In genomic region chr3:67635806-67636205, GRCh38 we compare ENCODE assay signal across 18 cellular contexts. TPM values are rescaled to one million over a fixed set of nuclear protein-coding genes. Genes with fewer than 3 reads are reported as not detected.
DNase-seq lines count a peak whose midpoint lies in the region; ATAC-seq, FAIRE-seq and TF ChIP-seq lines count a peak whose summit lies in the region.
"Had no signal": no experiment of that assay in that cellular context is flagged by ENCODE, and none has a peak within 500 bp of the region (broad histone marks: within the 10 kb centered on the region; RNA-seq: fewer than 3 reads in every experiment).

No MANE protein-coding gene starts in this region.

- H3K14ac ChIP-seq in H9 (ENCODE audit: insufficient read depth, low read length): no peak overlapping the region

- H3K27ac Mint-ChIP-seq in H9: peak overlapping the region; percentile 45 to 91 (median 69); a peak in 4 of 7 replicates
- H3K27ac Mint-ChIP-seq in astrocyte (ENCODE audit: unreplicated experiment): peak overlapping the region; percentile 95
- H3K27ac Mint-ChIP-seq in memory B cell: peak overlapping the region; percentile 12
- H3K27ac Mint-ChIP-seq: natural killer cell treated with Interleukin-12 subunit alpha and Interleukin-12 subunit beta and Interleukin-15 and Interleukin-18, amount 100 ng/mL, for 72 hours had no signal

- no peak overlapping the region for H2BK12ac ChIP-seq in H9 (ENCODE audit: insufficient read length, low read depth, low read length)

- peak; percentile 24 for DNase-seq in AG10803 (ENCODE audit: low read depth)
- DNase-seq in H9: no peak
- DNase-seq in astrocyte (ENCODE audit: low read depth): peak; percentile 33
- no peak for DNase-seq in memory B cell (ENCODE audit: low spot score in 2 of 2)
- DNase-seq in DMS 273 (lab: John Stamatoyannopoulos, UW; ENCODE audit: unreplicated experiment): no peak
- DNase-seq in GM19239 (ENCODE audit: insufficient read length, low spot score): no peak
- no peak for DNase-seq in HepG2 (ENCODE audit: low spot score)
- DNase-seq in COLO668 (lab: John Stamatoyannopoulos, UW; ENCODE audit: unreplicated experiment): no peak
- DNase-seq: activated gamma-delta T cell; CD8-positive, alpha-beta memory T cell; cortex of kidney; foreskin melanocyte; GF-D8; NCI-H1417; right lobe of liver; substantia nigra; T-helper 2 cell had no signal

- ATAC-seq in memory B cell (ENCODE audit: low read depth) (no peak), HepG2 (no peak)

- H4K20me1 ChIP-seq in H9 (ENCODE audit: control insufficient read depth, insufficient read depth, insufficient read length): no peaks in the 10 kb centered on the region
- H4K20me1 ChIP-seq in astrocyte (ENCODE audit: insufficient read depth, low read length): peaks cover 10% of the 10 kb centered on the region
- no peaks in the 10 kb centered on the region for H4K20me1 ChIP-seq in HepG2 (ENCODE audit: insufficient read depth, low read length)

- no peak for TF ChIP-seq POLR2A in HepG2 (IDR thresholded peaks at IDR 0.05; ENCODE audit: insufficient read depth in 1 of 2, low read depth in 2 of 2, low read length in 2 of 2)

- H3K4me3 ChIP-seq in AG10803 (ENCODE audit: low read length): no peak overlapping the region
- peak overlapping the region; percentile 2 for H3K4me3 ChIP-seq in astrocyte (ENCODE audit: insufficient read depth, low read depth, low read length)
- no peak overlapping the region for H3K4me3 ChIP-seq in HepG2 (replicated peaks in 1 of 3; ENCODE audit: insufficient read depth in 1 of 3, low read depth in 2 of 3, low read length in 3 of 3)
- H3K4me3 ChIP-seq: right lobe of liver had no signal

- TF ChIP-seq CTCF in AG10803 (conservative IDR thresholded peaks at IDR 0.05; ENCODE audit: low read length) (no peak), H9 (conservative IDR thresholded peaks at IDR 0.05) (no peak), astrocyte (IDR thresholded peaks at IDR 0.05; ENCODE audit: insufficient read depth, low read depth, low read length) (no peak), HepG2 (CRISPR knock-in tag; IDR thresholded peaks at IDR 0.05) (no peak)

- H2AK5ac ChIP-seq in H9 (ENCODE audit: insufficient read length, low read length): no peak overlapping the region

- H2AFZ ChIP-seq in H9 (ENCODE audit: low read length): no peak overlapping the region
- H2AFZ ChIP-seq in astrocyte (ENCODE audit: low read depth, low read length): no peak overlapping the region
- no peak overlapping the region for H2AFZ ChIP-seq in HepG2 (ENCODE audit: low read length)

- no peak overlapping the region for H2BK120ac ChIP-seq in H9 (ENCODE audit: low read depth, low read length, poor library complexity, severe bottlenecking)

- H3K79me2 ChIP-seq in H9 (ENCODE audit: insufficient read depth, low read length) (no peaks in the 10 kb centered on the region), astrocyte (ENCODE audit: insufficient read depth, low read length) (peaks cover 63% of the 10 kb centered on the region), HepG2 (ENCODE audit: insufficient read depth, low read length) (peaks cover 15% of the 10 kb centered on the region)

- no peak overlapping the region for H3K4ac ChIP-seq in H9 (ENCODE audit: low read depth, low read length)

- H3K36me3 Mint-ChIP-seq in H9 (ENCODE audit: insufficient read depth in 1 of 3, low read depth in 3 of 3) (peaks cover 0 to 6% (median 0%) of the 10 kb centered on the region in 3 experiments; a peak in 3 of 7 replicates), astrocyte (ENCODE audit: low read depth, unreplicated experiment) (no peaks in the 10 kb centered on the region), memory B cell (peaks cover 31% of the 10 kb centered on the region)

- H4K91ac ChIP-seq in H9 (ENCODE audit: insufficient read length, low read depth, low read length): no peak overlapping the region

- H3K4me2 ChIP-seq in H9 (ENCODE audit: insufficient read depth, insufficient read length, low read length): no peak overlapping the region
- H3K4me2 ChIP-seq in astrocyte (ENCODE audit: low read length): peak overlapping the region; percentile 68
- no peak overlapping the region for H3K4me2 ChIP-seq in HepG2 (ENCODE audit: low read depth, low read length)

- no TSS peak for BruUV-seq in HepG2 (replicated peaks; lab: Mats Ljungman, UMichigan)

- H3T11ph ChIP-seq in H9 (ENCODE audit: low read length): no peak overlapping the region

- no CpG with 5 or more reads among the region's 2 CpGs for WGBS in H9 (ENCODE audit: extremely low coverage, insufficient read length, low lambda C conversion rate)
- WGBS in HepG2 (ENCODE audit: low lambda C conversion rate): 98% methylated on average over 2 of the region's 2 CpGs

- H3K56ac ChIP-seq in H9 (ENCODE audit: insufficient read length, low read depth, low read length): no peak overlapping the region

- no peak overlapping the region for H4K8ac ChIP-seq in H9 (replicated peaks; ENCODE audit: insufficient read length, low read depth, low read length)

- H3K4me1 ChIP-seq in H9 (ENCODE audit: insufficient read depth, low read length) (peaks cover 3% of the 10 kb centered on the region), astrocyte (ENCODE audit: insufficient read depth, low read length) (peaks cover 24% of the 10 kb centered on the region), HepG2 (ENCODE audit: insufficient read depth, low read length) (no peaks in the 10 kb centered on the region)

- H3K9me3 ChIP-seq in H9 (ENCODE audit: control insufficient read depth, low read depth, low read length): no peaks in the 10 kb centered on the region
- H3K9me3 ChIP-seq in astrocyte (ENCODE audit: insufficient read depth, low read depth, low read length): no peaks in the 10 kb centered on the region
- no peaks in the 10 kb centered on the region for H3K9me3 ChIP-seq in HepG2 (ENCODE audit: low read length)
- H3K9me3 ChIP-seq: right lobe of liver had no signal

- no peaks in the 10 kb centered on the region for H3K9me3 Mint-ChIP-seq in H9
- no peaks in the 10 kb centered on the region for H3K9me3 Mint-ChIP-seq in astrocyte (ENCODE audit: unreplicated experiment)
- no peaks in the 10 kb centered on the region for H3K9me3 Mint-ChIP-seq in memory B cell
- H3K9me3 Mint-ChIP-seq: CD8-positive, alpha-beta memory T cell; natural killer cell treated with Interleukin-12 subunit alpha and Interleukin-12 subunit beta and Interleukin-15 and Interleukin-18, amount 100 ng/mL, for 72 hours had no signal

- TF ChIP-seq EP300 in HepG2 (IDR thresholded peaks at IDR 0.05; ENCODE audit: low read depth in 2 of 2, low read length in 2 of 2) (no peak), HepG2 (CRISPR knock-in tag; IDR thresholded peaks at IDR 0.05; ENCODE audit: borderline replicate concordance) (no peak)

- no peak overlapping the region for H2BK15ac ChIP-seq in H9 (ENCODE audit: low read depth, low read length)

- intact Hi-C loops in HepG2 (cut with micrococcal nuclease; ENCODE audit: unreplicated experiment): no loop called here

- POLR2A ChIA-PET in HepG2 (lab: Yijun Ruan, JAX): interaction anchor here (0.8 to 1.0 kb wide), 2 partner anchors 20 to 218 kb away, joined by 3 read pairs; no protein-coding TSS in a partner anchor

- no peak overlapping the region for H3K9ac ChIP-seq in H9 (ENCODE audit: extremely low read depth, insufficient read length, low read length)
- peak overlapping the region; percentile 60 for H3K9ac ChIP-seq in astrocyte (ENCODE audit: low read length)
- no peak overlapping the region for H3K9ac ChIP-seq in HepG2 (ENCODE audit: insufficient read depth, low read depth, low read length)

- FAIRE-seq in astrocyte (lab: Jason Lieb, UNC) (no peak), GM19239 (lab: Jason Lieb, UNC) (no peak), HepG2 (lab: Jason Lieb, UNC) (no peak)

- H3K27ac ChIP-seq in H9 (ENCODE audit: insufficient read length, low read depth, low read length) (no peak overlapping the region), astrocyte (ENCODE audit: low read depth, low read length) (peak overlapping the region; percentile 82), HepG2 (ENCODE audit: extremely low read length, insufficient read depth, low read length) (no peak overlapping the region)
- H3K27ac ChIP-seq: right lobe of liver had no signal

- no peak overlapping the region for H2BK20ac ChIP-seq in H9 (ENCODE audit: low read depth, low read length, poor library complexity, severe bottlenecking)

- peaks cover 3% of the 10 kb centered on the region for H3K79me1 ChIP-seq in H9 (ENCODE audit: insufficient read depth, low read depth, low read length, poor library complexity, severe bottlenecking)

- H3K23ac ChIP-seq in H9 (ENCODE audit: insufficient read length, low read depth, low read length): no peak overlapping the region

- CTCF ChIA-PET in HepG2 (lab: Yijun Ruan, JAX; ENCODE audit: low intra/inter-chr PET ratio, low total read pairs): no interaction called here

- no peak overlapping the region for H2BK5ac ChIP-seq in H9 (ENCODE audit: insufficient read length, low read length)

- no peak for TF ChIP-seq RAD21 in HepG2 (CRISPR knock-in tag; IDR thresholded peaks at IDR 0.05)

- H3K27me3 ChIP-seq in H9 (ENCODE audit: insufficient read depth, low read length): no peaks in the 10 kb centered on the region
- no peaks in the 10 kb centered on the region for H3K27me3 ChIP-seq in astrocyte (ENCODE audit: insufficient read depth, low read length)
- H3K27me3 ChIP-seq in HepG2 (ENCODE audit: control insufficient read depth in 1 of 2, insufficient read depth in 2 of 2, low read length in 2 of 2): no peaks in the 10 kb centered on the region
- H3K27me3 ChIP-seq: right lobe of liver had no signal

- H3K36me3 ChIP-seq in astrocyte (ENCODE audit: insufficient read depth, low read length): no peaks in the 10 kb centered on the region
- H3K36me3 ChIP-seq in HepG2 (replicated peaks in 1 of 2; ENCODE audit: control insufficient read depth in 1 of 2, insufficient read depth in 2 of 2, low read length in 2 of 2): peaks cover 2 to 15% of the 10 kb centered on the region in 2 experiments; a peak in 2 of 5 replicates
- H3K36me3 ChIP-seq: right lobe of liver had no signal

- no peaks in the 10 kb centered on the region for H3K23me2 ChIP-seq in H9 (ENCODE audit: insufficient read length, low read depth, low read length, poor library complexity, severe bottlenecking)

- in situ Hi-C loops in HepG2 (cut with HindIII; ENCODE audit: extremely low pct_ligation_motif_present, low pct_unique_long_range_greater_than_20kb): no loop called here

- H3K4me1 Mint-ChIP-seq in H9 (peaks cover 10 to 12% of the 10 kb centered on the region in 2 experiments), astrocyte (ENCODE audit: low read depth, unreplicated experiment) (peaks cover 24% of the 10 kb centered on the region), memory B cell (peaks cover 31% of the 10 kb centered on the region)

- H4K5ac ChIP-seq in H9 (ENCODE audit: insufficient read length, low read depth, low read length): no peak overlapping the region

- H3K27me3 Mint-ChIP-seq in H9 (ENCODE audit: low read depth) (no peaks in the 10 kb centered on the region), astrocyte (ENCODE audit: low read depth, unreplicated experiment) (no peaks in the 10 kb centered on the region), memory B cell (no peaks in the 10 kb centered on the region)
- H3K27me3 Mint-ChIP-seq: CD8-positive, alpha-beta memory T cell; natural killer cell treated with Interleukin-12 subunit alpha and Interleukin-12 subunit beta and Interleukin-15 and Interleukin-18, amount 100 ng/mL, for 72 hours had no signal

- H3K18ac ChIP-seq in H9 (ENCODE audit: insufficient read length, low read depth, low read length): no peak overlapping the region

- H3K4me3 Mint-ChIP-seq in H9 (no peak overlapping the region), astrocyte (ENCODE audit: unreplicated experiment) (no peak overlapping the region), memory B cell (no peak overlapping the region)
- H3K4me3 Mint-ChIP-seq: CD8-positive, alpha-beta memory T cell; natural killer cell treated with Interleukin-12 subunit alpha and Interleukin-12 subunit beta and Interleukin-15 and Interleukin-18, amount 100 ng/mL, for 72 hours had no signal

RNA-seq across cellular contexts. Expression of gene SUCLG2, which starts 18.6 kb away (rescaled TPM):
- total RNA-seq in H9 (2021) (38.1 and 38.5 TPM in 2 replicates), astrocyte (20.8 and 21.3 TPM in 2 replicates), HepG2 (2016; rRNA removed; fragmentation: Illumina TruSeq; extraction: Trizol) (64.9 and 79.4 TPM in 2 replicates)
- total RNA-seq in HepG2 (2016; cell fraction: cytosol; rRNA removed; fragmentation: Illumina TruSeq; extraction: Trizol; ENCODE audit: low read depth): 33.0 and 34.5 TPM in 2 replicates
- 65.0 and 77.2 TPM in 2 replicates for total RNA-seq in HepG2 (2016; cell fraction: insoluble cytoplasmic fraction; rRNA removed; fragmentation: Illumina TruSeq; extraction: Trizol)
- total RNA-seq in HepG2 (2016; cell fraction: membrane; rRNA removed; fragmentation: Illumina TruSeq; extraction: Trizol): 28.2 and 33.3 TPM in 2 replicates
- total RNA-seq in HepG2 (2016; cell fraction: nucleus; rRNA removed; fragmentation: Illumina TruSeq; extraction: Trizol): 40.6 and 43.6 TPM in 2 replicates
- 13.5 and 21.4 TPM in 2 replicates for polyA plus RNA-seq in HepG2 (2011; rRNA removed)
- 12.9 and 15.9 TPM in 2 replicates for polyA plus RNA-seq in HepG2 (2011; cell fraction: cytosol; rRNA removed)
- polyA plus RNA-seq in HepG2 (2011; cell fraction: nucleus; rRNA removed): 3.4 and 4.4 TPM in 2 replicates
- 27.9 and 45.3 TPM in 2 replicates for polyA plus RNA-seq in HepG2 (2012)
- polyA plus RNA-seq in HepG2 (2016; cell fraction: cytosol; fragmentation: Illumina TruSeq; extraction: Trizol; ENCODE audit: low read depth): 10.9 and 11.1 TPM in 2 replicates
- 70.4 and 76.1 TPM in 2 replicates for polyA plus RNA-seq in HepG2 (2016; cell fraction: insoluble cytoplasmic fraction; fragmentation: Illumina TruSeq; extraction: Trizol; ENCODE audit: low read depth)
- 20.7 and 22.2 TPM in 2 replicates for polyA plus RNA-seq in HepG2 (2016; cell fraction: membrane; fragmentation: Illumina TruSeq; extraction: Trizol; ENCODE audit: low read depth)
- polyA plus RNA-seq in HepG2 (2016; cell fraction: nucleus; fragmentation: Illumina TruSeq; extraction: Trizol; ENCODE audit: insufficient read depth, low read depth): 25.5 and 26.9 TPM in 2 replicates
- 5.1 and 7.9 TPM in 2 replicates for polyA minus RNA-seq in HepG2 (2011; rRNA and poly(A)+ RNA removed; ENCODE audit: low replicate concordance)
- polyA minus RNA-seq in HepG2 (2011; cell fraction: cytosol; rRNA and poly(A)+ RNA removed): 20.6 and 21.5 TPM in 2 replicates
- polyA minus RNA-seq in HepG2 (2011; cell fraction: nucleus; rRNA and poly(A)+ RNA removed): 30.3 and 32.4 TPM in 2 replicates

Comparison
In these comparisons a context has a peak if more than half of its experiments do, and no peak if none do; other contexts are left out.
1. DNase-seq: peak in AG10803 (single experiment) and astrocyte (single experiment); none in H9 (single experiment), memory B cell (0 of 2), DMS 273 (single experiment), GM19239 (single experiment), HepG2 (single experiment) and COLO668 (single experiment).
2. H3K27ac Mint-ChIP-seq: peak in every context shown above with its lines; median percentile 95 in astrocyte; 69 in H9; 12 in memory B cell.